8 cellular contexts compared by ENCODE assay signal in the genomic region with DNA sequence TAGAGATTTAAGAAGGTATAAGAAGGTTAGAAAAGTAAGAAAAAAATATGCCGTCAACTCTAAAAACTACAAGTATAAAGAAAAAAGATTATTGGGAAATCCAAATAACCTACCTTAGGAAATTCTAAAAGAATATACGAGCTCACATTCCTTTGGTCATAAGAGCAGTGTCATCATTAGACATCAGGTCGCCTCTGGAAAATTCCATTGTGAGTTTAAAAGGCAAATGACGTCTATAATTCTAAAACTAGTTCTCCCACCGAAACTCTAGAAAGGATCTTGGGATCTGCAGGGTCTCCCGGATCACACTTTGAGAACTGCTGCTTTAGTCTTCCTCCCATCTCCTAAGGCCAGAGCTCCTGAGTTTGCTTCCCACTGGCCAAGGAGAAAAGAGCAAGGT. TPM values are rescaled to one million over a fixed set of nuclear protein-coding genes. Genes with fewer than 3 reads are reported as not detected.
DNase-seq lines count a peak whose midpoint lies in the region; ATAC-seq and TF ChIP-seq lines count a peak whose summit lies in the region.

No MANE protein-coding gene starts in this region.

- H3K27ac ChIP-seq in SK-N-SH (ENCODE audit: low read depth in 2 of 2, low read length in 1 of 2), result peak overlapping the region in 1 of 2 experiments; percentile 87; a peak in 2 of 4 replicates
- peak overlapping the region; percentile 58 to 94 (median 83) for H3K27ac ChIP-seq in gastroesophageal sphincter
- H3K27ac ChIP-seq in smooth muscle cell (ENCODE audit: low read depth), result peak overlapping the region; percentile 98

- DNase-seq in SK-N-SH, result no peak
- peak; percentile 0 to 30 for DNase-seq in SW 1271 (lab: John Stamatoyannopoulos, UW)
- no peak for DNase-seq in smooth muscle cell (lab: John Stamatoyannopoulos, UW; ENCODE audit: unreplicated experiment)
- no peak for DNase-seq in GM10266 (ENCODE audit: extremely low spot score)
- DNase-seq in inferior parietal cortex (ENCODE audit: extremely low spot score), result no peak

- peaks cover 11% of the 10 kb centered on the region for H3K79me2 ChIP-seq in SK-N-SH (ENCODE audit: insufficient read depth)
- H3K79me2 ChIP-seq in smooth muscle cell (ENCODE audit: low read depth), result peaks cover 8% of the 10 kb centered on the region

- H3K4me3 ChIP-seq in SK-N-SH (ENCODE audit: low read depth in 2 of 2, low read length in 1 of 2) (peak overlapping the region in 1 of 2 experiments; percentile 72; a peak in 1 of 4 replicates), gastroesophageal sphincter (peak overlapping the region; percentile 30 to 74), smooth muscle cell (peak overlapping the region; percentile 36)

- H3K9me3 ChIP-seq in SK-N-SH, result no peaks in the 10 kb centered on the region
- no peaks in the 10 kb centered on the region for H3K9me3 ChIP-seq in gastroesophageal sphincter
- no peaks in the 10 kb centered on the region for H3K9me3 ChIP-seq in smooth muscle cell (replicated peaks; ENCODE audit: low read depth)

- no peak for ATAC-seq in SK-N-SH treated with all-trans-retinoic acid at 6 μM for 48 hours
- ATAC-seq in gastroesophageal sphincter, result no peak
- ATAC-seq in HG03432 (IDR thresholded peaks at IDR 0.05; ENCODE audit: unreplicated experiment), result no peak

- POLR2A ChIA-PET in SK-N-SH (lab: Yijun Ruan, JAX), result interaction anchor here (0.6 to 1.5 kb wide), 4 partner anchors 118 to 272 kb away, joined by 3 to 9 read pairs (median 4); a partner anchor contains a TSS

- H3K4me2 ChIP-seq in SK-N-SH (0 out of 2 replicates have a peak overlapping the region, but pooled peaks have one; percentile 48), smooth muscle cell (peak overlapping the region; percentile 79)

- 36% methylated on average over 6 of the region's 6 CpGs for WGBS in SK-N-SH (ENCODE audit: low lambda C conversion rate)
- WGBS in gastroesophageal sphincter (ENCODE audit: low coverage in 1 of 2), 2 donors, result 42 to 62% methylated on average over 2 to 3 of the region's 6 CpGs
- 48% methylated on average over 6 of the region's 6 CpGs for WGBS in smooth muscle cell (ENCODE audit: low lambda C conversion rate)

- H3K27me3 ChIP-seq in SK-N-SH (ENCODE audit: insufficient read depth) (no peaks in the 10 kb centered on the region; the same call in 1 of the 2 replicates), gastroesophageal sphincter (no peaks in the 10 kb centered on the region), smooth muscle cell (ENCODE audit: low read depth) (no peaks in the 10 kb centered on the region)

- H4K20me1 ChIP-seq in SK-N-SH (ENCODE audit: insufficient read depth) (0 out of 2 replicates have a peak, but pooled peaks cover 5% of the 10 kb centered on the region), smooth muscle cell (ENCODE audit: low read depth) (peaks cover 24% of the 10 kb centered on the region)

- H3K4me1 ChIP-seq in SK-N-SH (ENCODE audit: control insufficient read depth in 1 of 2, insufficient read depth in 2 of 2, low read depth in 1 of 2, low read length in 1 of 2) (no peaks in the 10 kb centered on the region; a peak in 2 of 4 replicates), gastroesophageal sphincter (peaks cover 0 to 26% (median 0%) of the 10 kb centered on the region in 3 donors), smooth muscle cell (ENCODE audit: low read depth) (peaks cover 5% of the 10 kb centered on the region)

- no peak for TF ChIP-seq RAD21 in SK-N-SH (IDR thresholded peaks at IDR 0.05; ENCODE audit: low read length)

- peak overlapping the region; percentile 63 for H2AFZ ChIP-seq in SK-N-SH (ENCODE audit: low read depth)
- peak overlapping the region; percentile 76 for H2AFZ ChIP-seq in smooth muscle cell (ENCODE audit: low read depth)

- H3K36me3 ChIP-seq in SK-N-SH (replicated peaks in 1 of 2; ENCODE audit: control insufficient read depth in 1 of 2, insufficient read depth in 2 of 2, low read length in 1 of 2), result peaks cover 0 to 10% of the 10 kb centered on the region in 2 experiments
- H3K36me3 ChIP-seq in gastroesophageal sphincter, result peaks cover 0 to 9% of the 10 kb centered on the region in 2 donors
- H3K36me3 ChIP-seq in smooth muscle cell (ENCODE audit: low read depth), result peaks cover 4% of the 10 kb centered on the region

- no peak for TF ChIP-seq POLR2A in gastroesophageal sphincter (IDR thresholded peaks at IDR 0.05)

- TF ChIP-seq EP300 in SK-N-SH (IDR thresholded peaks at IDR 0.05; ENCODE audit: borderline replicate concordance in 1 of 2, low read depth in 1 of 2, low read length in 1 of 2) (no peak), gastroesophageal sphincter (IDR thresholded peaks at IDR 0.05) (no peak)

- CTCF ChIA-PET in SK-N-SH (lab: Yijun Ruan, JAX), result interaction anchor here (0.6 to 5.9 kb wide), 14 partner anchors 11 to 298 kb away, joined by 3 to 63 read pairs (median 4); a partner anchor contains a TSS

- TF ChIP-seq CTCF in SK-N-SH (IDR thresholded peaks at IDR 0.05), result no peak
- no peak for TF ChIP-seq CTCF in gastroesophageal sphincter (IDR thresholded peaks at IDR 0.05)
- no peak for TF ChIP-seq CTCF in smooth muscle cell (IDR thresholded peaks at IDR 0.05; ENCODE audit: borderline replicate concordance, insufficient read depth, poor library complexity, severe bottlenecking)
- no peak for TF ChIP-seq CTCF in GM10266 (IDR thresholded peaks at IDR 0.05; ENCODE audit: control insufficient read depth, insufficient read depth, low read depth, missing control alignments)

- H3K9me2 ChIP-seq in SK-N-SH, result no peaks in the 10 kb centered on the region

- H3F3A ChIP-seq in SK-N-SH (replicated peaks; ENCODE audit: insufficient read depth) (peaks cover 25% of the 10 kb centered on the region), smooth muscle cell (ENCODE audit: low read depth) (peaks cover 19% of the 10 kb centered on the region)

- H3K9ac ChIP-seq in SK-N-SH (peak overlapping the region; percentile 52; the same call in 1 of the 2 replicates), smooth muscle cell (ENCODE audit: low read depth) (peak overlapping the region; percentile 87)

TF ChIP-seq in SK-N-SH, 30 proteins besides CTCF, POLR2A, EP300 and RAD21 (continues in another document):
- TF ChIP-seq, protein P1, sequence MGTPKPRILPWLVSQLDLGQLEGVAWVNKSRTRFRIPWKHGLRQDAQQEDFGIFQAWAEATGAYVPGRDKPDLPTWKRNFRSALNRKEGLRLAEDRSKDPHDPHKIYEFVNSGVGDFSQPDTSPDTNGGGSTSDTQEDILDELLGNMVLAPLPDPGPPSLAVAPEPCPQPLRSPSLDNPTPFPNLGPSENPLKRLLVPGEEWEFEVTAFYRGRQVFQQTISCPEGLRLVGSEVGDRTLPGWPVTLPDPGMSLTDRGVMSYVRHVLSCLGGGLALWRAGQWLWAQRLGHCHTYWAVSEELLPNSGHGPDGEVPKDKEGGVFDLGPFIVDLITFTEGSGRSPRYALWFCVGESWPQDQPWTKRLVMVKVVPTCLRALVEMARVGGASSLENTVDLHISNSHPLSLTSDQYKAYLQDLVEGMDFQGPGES (IDR thresholded peaks at IDR 0.05; ENCODE audit: low read depth, low read length), result no peak
- no peak for TF ChIP-seq EZH2phosphoT487 (IDR thresholded peaks at IDR 0.05; ENCODE audit: borderline replicate concordance, low read depth)
- TF ChIP-seq YY1 (IDR thresholded peaks at IDR 0.05; ENCODE audit: low read depth), result no peak
- TF ChIP-seq, protein P2, sequence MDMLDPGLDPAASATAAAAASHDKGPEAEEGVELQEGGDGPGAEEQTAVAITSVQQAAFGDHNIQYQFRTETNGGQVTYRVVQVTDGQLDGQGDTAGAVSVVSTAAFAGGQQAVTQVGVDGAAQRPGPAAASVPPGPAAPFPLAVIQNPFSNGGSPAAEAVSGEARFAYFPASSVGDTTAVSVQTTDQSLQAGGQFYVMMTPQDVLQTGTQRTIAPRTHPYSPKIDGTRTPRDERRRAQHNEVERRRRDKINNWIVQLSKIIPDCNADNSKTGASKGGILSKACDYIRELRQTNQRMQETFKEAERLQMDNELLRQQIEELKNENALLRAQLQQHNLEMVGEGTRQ (IDR thresholded peaks at IDR 0.05; ENCODE audit: borderline replicate concordance, low read depth, low read length), result no peak
- no peak for TF ChIP-seq SIN3A (IDR thresholded peaks at IDR 0.05; ENCODE audit: borderline replicate concordance, low read depth, low read length)

TF ChIP-seq in SK-N-SH treated with all-trans-retinoic acid at 6 μM for 48 hours, 23 proteins besides CTCF, POLR2A, EP300 and RAD21 (continues in another document):
- TF ChIP-seq, protein P3, sequence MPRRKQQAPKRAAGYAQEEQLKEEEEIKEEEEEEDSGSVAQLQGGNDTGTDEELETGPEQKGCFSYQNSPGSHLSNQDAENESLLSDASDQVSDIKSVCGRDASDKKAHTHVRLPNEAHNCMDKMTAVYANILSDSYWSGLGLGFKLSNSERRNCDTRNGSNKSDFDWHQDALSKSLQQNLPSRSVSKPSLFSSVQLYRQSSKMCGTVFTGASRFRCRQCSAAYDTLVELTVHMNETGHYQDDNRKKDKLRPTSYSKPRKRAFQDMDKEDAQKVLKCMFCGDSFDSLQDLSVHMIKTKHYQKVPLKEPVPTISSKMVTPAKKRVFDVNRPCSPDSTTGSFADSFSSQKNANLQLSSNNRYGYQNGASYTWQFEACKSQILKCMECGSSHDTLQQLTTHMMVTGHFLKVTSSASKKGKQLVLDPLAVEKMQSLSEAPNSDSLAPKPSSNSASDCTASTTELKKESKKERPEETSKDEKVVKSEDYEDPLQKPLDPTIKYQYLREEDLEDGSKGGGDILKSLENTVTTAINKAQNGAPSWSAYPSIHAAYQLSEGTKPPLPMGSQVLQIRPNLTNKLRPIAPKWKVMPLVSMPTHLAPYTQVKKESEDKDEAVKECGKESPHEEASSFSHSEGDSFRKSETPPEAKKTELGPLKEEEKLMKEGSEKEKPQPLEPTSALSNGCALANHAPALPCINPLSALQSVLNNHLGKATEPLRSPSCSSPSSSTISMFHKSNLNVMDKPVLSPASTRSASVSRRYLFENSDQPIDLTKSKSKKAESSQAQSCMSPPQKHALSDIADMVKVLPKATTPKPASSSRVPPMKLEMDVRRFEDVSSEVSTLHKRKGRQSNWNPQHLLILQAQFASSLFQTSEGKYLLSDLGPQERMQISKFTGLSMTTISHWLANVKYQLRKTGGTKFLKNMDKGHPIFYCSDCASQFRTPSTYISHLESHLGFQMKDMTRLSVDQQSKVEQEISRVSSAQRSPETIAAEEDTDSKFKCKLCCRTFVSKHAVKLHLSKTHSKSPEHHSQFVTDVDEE (CRISPR knock-in tag; IDR thresholded peaks at IDR 0.05), result no peak

RNA-seq across cellular contexts. Expression of a gene that starts 0.5 kb away (rescaled TPM):
- polyA plus RNA-seq in SK-N-SH (2012; rRNA removed) (131 and 176 TPM in 2 replicates), smooth muscle cell (399 and 781 TPM in 2 replicates)
- polyA plus RNA-seq in SK-N-SH (2012; cell fraction: cytosol; rRNA removed), result 39.4 and 59.2 TPM in 2 replicates
- 604 and 999 TPM in 2 replicates for polyA plus RNA-seq in SK-N-SH (2012; cell fraction: nucleus; rRNA removed)
- total RNA-seq in gastroesophageal sphincter (100 to 1,000 TPM; 167 to 405 (median 277) TPM), smooth muscle cell (683 and 777 TPM in 2 replicates)

RNA-seq across cellular contexts. Expression of a gene that starts 39.4 kb away (rescaled TPM):
- polyA plus RNA-seq in SK-N-SH (2012; rRNA removed) (23.7 and 32.4 TPM in 2 replicates), smooth muscle cell (55.4 and 57.4 TPM in 2 replicates)
- 24.8 and 27.9 TPM in 2 replicates for polyA plus RNA-seq in SK-N-SH (2012; cell fraction: cytosol; rRNA removed)
- 43.3 and 77.6 TPM in 2 replicates for polyA plus RNA-seq in SK-N-SH (2012; cell fraction: nucleus; rRNA removed)
- total RNA-seq in gastroesophageal sphincter (10 to 100 TPM; 48.7 to 70.7 (median 57.7) TPM), smooth muscle cell (60.8 and 73.2 TPM in 2 replicates)

Comparison
In these comparisons a context has a peak if more than half of its experiments do, and no peak if none do; other contexts are left out.
1. DNase-seq: peak in SW 1271 (2 of 2); none in SK-N-SH (single experiment), smooth muscle cell (single experiment), GM10266 (single experiment) and inferior parietal cortex (single experiment).